ENCODE assay signal across 8 cellular contexts in the genomic region with DNA sequence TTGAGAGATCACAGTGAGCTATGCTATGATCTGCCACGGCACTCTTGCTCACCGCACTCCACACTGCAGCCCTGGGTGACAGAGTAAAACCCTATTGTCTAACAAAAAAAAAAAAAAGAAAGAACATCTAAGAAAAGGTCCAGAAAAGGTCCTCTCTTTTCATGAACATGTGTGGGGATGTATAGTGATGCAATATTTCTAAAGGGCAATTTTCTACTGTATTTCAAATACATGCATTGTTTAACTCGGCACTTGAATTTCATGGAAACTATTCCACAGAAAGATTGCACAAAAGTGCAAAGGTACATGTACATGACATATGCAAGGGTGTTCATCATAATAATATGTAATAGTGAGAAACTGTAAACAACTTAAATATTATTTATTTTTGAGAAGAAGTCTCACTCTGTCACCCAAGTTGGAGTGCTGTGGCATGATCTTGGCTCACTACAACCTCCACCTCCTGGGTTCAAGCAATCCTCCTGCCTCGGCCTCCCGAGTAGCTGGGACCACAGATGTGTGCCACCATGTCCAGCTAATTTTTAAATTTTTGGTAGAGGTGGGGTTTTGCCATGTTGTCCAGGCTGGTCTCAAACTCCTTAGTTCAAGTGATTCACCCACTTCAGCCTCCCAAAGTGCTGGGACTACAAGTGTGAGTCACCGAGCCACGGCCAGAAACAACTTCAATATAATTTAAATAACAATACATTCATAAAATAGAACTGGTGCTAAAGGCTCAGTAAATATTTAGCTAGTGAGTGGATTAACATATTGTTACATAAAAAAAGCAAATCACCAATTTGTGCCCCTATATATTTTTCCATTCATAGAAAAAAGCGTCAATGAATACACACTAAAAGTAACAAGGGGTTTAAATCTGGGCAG. TPM values are rescaled to one million over a fixed set of nuclear protein-coding genes. Genes with fewer than 3 reads are reported as not detected.
DNase-seq lines count a peak whose midpoint lies in the region; ATAC-seq and TF ChIP-seq lines count a peak whose summit lies in the region.

No MANE protein-coding gene starts in this region.

- H3K4me1 ChIP-seq in SK-N-SH (ENCODE audit: control insufficient read depth in 1 of 2, insufficient read depth in 2 of 2, low read depth in 1 of 2, low read length in 1 of 2) (peaks cover 13 to 18% of the 10 kb centered on the region in 2 experiments; a peak in 2 of 4 replicates), OCI-LY1 (ENCODE audit: insufficient read depth, low read length, severe bottlenecking) (peaks cover 28% of the 10 kb centered on the region)

- H4K20me1 ChIP-seq in SK-N-SH (ENCODE audit: insufficient read depth) (peaks cover 27% of the 10 kb centered on the region), OCI-LY1 (ENCODE audit: insufficient read depth, low read length) (no peaks in the 10 kb centered on the region)

- no peak for DNase-seq in SK-N-SH
- no peak for DNase-seq in central memory CD8-positive, alpha-beta T cell (ENCODE audit: low spot score in 2 of 2)
- peak; percentile 44 for DNase-seq in renal cortical epithelial cell (ENCODE audit: low read depth)
- DNase-seq in NCI-H1048 (lab: John Stamatoyannopoulos, UW): no peak
- no peak for DNase-seq in DMS79 treated with DMSO at 0.1 percent for 48 hours (lab: John Stamatoyannopoulos, UW)

- H3K4me2 ChIP-seq in SK-N-SH (no peak overlapping the region), OCI-LY1 (ENCODE audit: low read length) (peak overlapping the region; percentile 99; the same call in 1 of the 2 replicates)

- no peaks in the 10 kb centered on the region for H3K9me3 Mint-ChIP-seq in central memory CD8-positive, alpha-beta T cell

- TF ChIP-seq EP300 in SK-N-SH (IDR thresholded peaks at IDR 0.05; ENCODE audit: borderline replicate concordance in 1 of 2, low read depth in 1 of 2, low read length in 1 of 2): no peak

- H3K9ac ChIP-seq in SK-N-SH (no peak overlapping the region), OCI-LY1 (ENCODE audit: low read length) (no peak overlapping the region)

- H3F3A ChIP-seq in SK-N-SH (replicated peaks; ENCODE audit: insufficient read depth): peaks cover 18% of the 10 kb centered on the region
- H3F3A ChIP-seq in OCI-LY1 (ENCODE audit: insufficient read depth, low read length): no peaks in the 10 kb centered on the region

- CTCF ChIA-PET in SK-N-SH (lab: Yijun Ruan, JAX): interaction anchor here (0.5 to 2.5 kb wide), 14 partner anchors 9 to 216 kb away, joined by 3 to 39 read pairs (median 3); a partner anchor contains a TSS

- no peaks in the 10 kb centered on the region for H3K9me2 ChIP-seq in SK-N-SH
- no peaks in the 10 kb centered on the region for H3K9me2 ChIP-seq in OCI-LY1 (ENCODE audit: low read depth, low read length)

- TF ChIP-seq CTCF in SK-N-SH (IDR thresholded peaks at IDR 0.05) (no peak), OCI-LY1 (IDR thresholded peaks at IDR 0.05; ENCODE audit: low read length) (no peak)

- peaks cover 4 to 5% of the 10 kb centered on the region in 2 experiments for H3K36me3 ChIP-seq in SK-N-SH (replicated peaks in 1 of 2; ENCODE audit: control insufficient read depth in 1 of 2, insufficient read depth in 2 of 2, low read length in 1 of 2)
- H3K36me3 ChIP-seq in OCI-LY1 (ENCODE audit: insufficient read depth, low read length): no peaks in the 10 kb centered on the region; the same call in 1 of the 2 replicates

- POLR2A ChIA-PET in SK-N-SH (lab: Yijun Ruan, JAX): interaction anchor here (0.6 kb wide), 1 partner anchor 75 kb away, joined by 4 read pairs; a partner anchor contains a TSS

- peak overlapping the region in 1 of 2 experiments; percentile 46; a peak in 2 of 4 replicates for H3K27ac ChIP-seq in SK-N-SH (ENCODE audit: low read depth in 2 of 2, low read length in 1 of 2)
- H3K27ac ChIP-seq in OCI-LY1 (ENCODE audit: low read depth, low read length, poor library complexity, severe bottlenecking): no peak overlapping the region

- no peaks in the 10 kb centered on the region for H3K9me3 ChIP-seq in SK-N-SH
- no peaks in the 10 kb centered on the region for H3K9me3 ChIP-seq in OCI-LY1 (ENCODE audit: low read length)

- H3K27me3 Mint-ChIP-seq in central memory CD8-positive, alpha-beta T cell: no peaks in the 10 kb centered on the region

- H3K79me2 ChIP-seq in SK-N-SH (ENCODE audit: insufficient read depth) (peaks cover 37% of the 10 kb centered on the region), OCI-LY1 (ENCODE audit: insufficient read depth, low read length) (peaks cover 34% of the 10 kb centered on the region)

- H2AFZ ChIP-seq in SK-N-SH (ENCODE audit: low read depth) (peak overlapping the region; percentile 83; the same call in 1 of the 2 replicates), OCI-LY1 (ENCODE audit: low read length) (peak overlapping the region; percentile 98; the same call in 1 of the 2 replicates)

- peaks cover 38% of the 10 kb centered on the region for H3K4me1 Mint-ChIP-seq in central memory CD8-positive, alpha-beta T cell

- peaks cover 9% of the 10 kb centered on the region for H3K36me3 Mint-ChIP-seq in central memory CD8-positive, alpha-beta T cell (ENCODE audit: insufficient read depth)

- 70% methylated on average over 8 of the region's 8 CpGs for WGBS in SK-N-SH (ENCODE audit: low lambda C conversion rate)

- no peak overlapping the region for H3K4me3 Mint-ChIP-seq in central memory CD8-positive, alpha-beta T cell

- ATAC-seq in SK-N-SH treated with all-trans-retinoic acid at 6 μM for 48 hours (no peak), HG03159 (IDR thresholded peaks at IDR 0.05; ENCODE audit: unreplicated experiment) (no peak)
- no peak for ATAC-seq in central memory CD8-positive, alpha-beta T cell (replicated peaks; ENCODE audit: extremely low read depth, poor library complexity, severe bottlenecking)

- H3K27me3 ChIP-seq in SK-N-SH (ENCODE audit: insufficient read depth): no peaks in the 10 kb centered on the region
- no peaks in the 10 kb centered on the region for H3K27me3 ChIP-seq in OCI-LY1 (ENCODE audit: insufficient read depth, low read length)

- H3K27ac Mint-ChIP-seq in central memory CD8-positive, alpha-beta T cell (ENCODE audit: low read depth): peak overlapping the region; percentile 96

- 0 out of 4 replicates have a peak overlapping the region, but pooled peaks of 1 of the 2 experiments have one; percentile 99 for H3K4me3 ChIP-seq in SK-N-SH (ENCODE audit: low read depth in 2 of 2, low read length in 1 of 2)
- H3K4me3 ChIP-seq in OCI-LY1 (ENCODE audit: low read depth, low read length, poor library complexity, severe bottlenecking): no peak overlapping the region

- TF ChIP-seq RAD21 in SK-N-SH (IDR thresholded peaks at IDR 0.05; ENCODE audit: low read length): no peak

TF ChIP-seq in SK-N-SH, 30 proteins besides CTCF, POLR2A, EP300 and RAD21:
- TF ChIP-seq FOSL2 (IDR thresholded peaks at IDR 0.05; ENCODE audit: borderline replicate concordance, low read depth) (peak; percentile 30; the same call in 1 of the 2 replicates), JUND (IDR thresholded peaks at IDR 0.05) (peak; percentile 23; the same call in 1 of the 2 replicates), TCF12 (IDR thresholded peaks at IDR 0.05) (no peak)

TF ChIP-seq in SK-N-SH treated with all-trans-retinoic acid at 6 μM for 48 hours, 23 proteins besides CTCF, POLR2A, EP300 and RAD21 (continues in another document):
- no peak for TF ChIP-seq PPARA (CRISPR knock-in tag; IDR thresholded peaks at IDR 0.05; ENCODE audit: borderline replicate concordance)
- TF ChIP-seq, protein P1, sequence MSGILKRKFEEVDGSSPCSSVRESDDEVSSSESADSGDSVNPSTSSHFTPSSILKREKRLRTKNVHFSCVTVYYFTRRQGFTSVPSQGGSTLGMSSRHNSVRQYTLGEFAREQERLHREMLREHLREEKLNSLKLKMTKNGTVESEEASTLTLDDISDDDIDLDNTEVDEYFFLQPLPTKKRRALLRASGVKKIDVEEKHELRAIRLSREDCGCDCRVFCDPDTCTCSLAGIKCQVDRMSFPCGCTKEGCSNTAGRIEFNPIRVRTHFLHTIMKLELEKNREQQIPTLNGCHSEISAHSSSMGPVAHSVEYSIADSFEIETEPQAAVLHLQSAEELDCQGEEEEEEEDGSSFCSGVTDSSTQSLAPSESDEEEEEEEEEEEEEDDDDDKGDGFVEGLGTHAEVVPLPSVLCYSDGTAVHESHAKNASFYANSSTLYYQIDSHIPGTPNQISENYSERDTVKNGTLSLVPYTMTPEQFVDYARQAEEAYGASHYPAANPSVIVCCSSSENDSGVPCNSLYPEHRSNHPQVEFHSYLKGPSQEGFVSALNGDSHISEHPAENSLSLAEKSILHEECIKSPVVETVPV (CRISPR knock-in tag; IDR thresholded peaks at IDR 0.05): no peak
- no peak for TF ChIP-seq ZFP3 (CRISPR knock-in tag; IDR thresholded peaks at IDR 0.05)
- TF ChIP-seq ZFP30 (CRISPR knock-in tag; IDR thresholded peaks at IDR 0.05): no peak
- TF ChIP-seq GLIS3 (CRISPR knock-in tag; IDR thresholded peaks at IDR 0.05): no peak
- TF ChIP-seq RARB (CRISPR knock-in tag; IDR thresholded peaks at IDR 0.05): no peak
- no peak for TF ChIP-seq ZC3H10 (CRISPR knock-in tag; IDR thresholded peaks at IDR 0.05)
- TF ChIP-seq, protein P2, sequence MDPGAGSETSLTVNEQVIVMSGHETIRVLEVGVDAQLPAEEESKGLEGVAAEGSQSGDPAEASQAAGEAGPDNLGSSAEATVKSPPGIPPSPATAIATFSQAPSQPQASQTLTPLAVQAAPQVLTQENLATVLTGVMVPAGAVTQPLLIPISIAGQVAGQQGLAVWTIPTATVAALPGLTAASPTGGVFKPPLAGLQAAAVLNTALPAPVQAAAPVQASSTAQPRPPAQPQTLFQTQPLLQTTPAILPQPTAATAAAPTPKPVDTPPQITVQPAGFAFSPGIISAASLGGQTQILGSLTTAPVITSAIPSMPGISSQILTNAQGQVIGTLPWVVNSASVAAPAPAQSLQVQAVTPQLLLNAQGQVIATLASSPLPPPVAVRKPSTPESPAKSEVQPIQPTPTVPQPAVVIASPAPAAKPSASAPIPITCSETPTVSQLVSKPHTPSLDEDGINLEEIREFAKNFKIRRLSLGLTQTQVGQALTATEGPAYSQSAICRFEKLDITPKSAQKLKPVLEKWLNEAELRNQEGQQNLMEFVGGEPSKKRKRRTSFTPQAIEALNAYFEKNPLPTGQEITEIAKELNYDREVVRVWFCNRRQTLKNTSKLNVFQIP (CRISPR knock-in tag; IDR thresholded peaks at IDR 0.05; ENCODE audit: borderline replicate concordance, low read depth): no peak
- no peak for TF ChIP-seq ARNTL (CRISPR knock-in tag; IDR thresholded peaks at IDR 0.05; ENCODE audit: borderline replicate concordance, low read depth)

RNA-seq across cellular contexts. Expression of a gene that starts 1.3 kb away (rescaled TPM):
- 22.6 and 23.1 TPM in 2 replicates for polyA plus RNA-seq in SK-N-SH (2012; rRNA removed)
- polyA plus RNA-seq in SK-N-SH (2012; cell fraction: cytosol; rRNA removed): 9.6 and 13.0 TPM in 2 replicates
- polyA plus RNA-seq in SK-N-SH (2012; cell fraction: nucleus; rRNA removed): 77.6 and 92.4 TPM in 2 replicates
- 7.8 and 17.4 TPM in 2 replicates for total RNA-seq in renal cortical epithelial cell

RNA-seq across cellular contexts. Expression of a gene that starts 11.4 kb away (rescaled TPM):
- polyA plus RNA-seq in SK-N-SH (2012; rRNA removed): 85.9 and 113 TPM in 2 replicates
- polyA plus RNA-seq in SK-N-SH (2012; cell fraction: cytosol; rRNA removed): 31.9 and 39.8 TPM in 2 replicates
- polyA plus RNA-seq in SK-N-SH (2012; cell fraction: nucleus; rRNA removed): 361 and 398 TPM in 2 replicates
- total RNA-seq in renal cortical epithelial cell: 26.7 and 49.5 TPM in 2 replicates

RNA-seq across cellular contexts. Expression of a gene that starts 20.7 kb away (rescaled TPM):
- polyA plus RNA-seq in SK-N-SH (2012; rRNA removed): 71.8 and 94.6 TPM in 2 replicates
- polyA plus RNA-seq in SK-N-SH (2012; cell fraction: cytosol; rRNA removed): 83.4 and 99.2 TPM in 2 replicates
- polyA plus RNA-seq in SK-N-SH (2012; cell fraction: nucleus; rRNA removed): 79.8 and 108 TPM in 2 replicates
- total RNA-seq in renal cortical epithelial cell: 36.5 and 57.6 TPM in 2 replicates
